In genomic region chr3:194212021-194212868, GRCh38 we compare ENCODE assay signal across 22 cellular contexts.
A peak's percentile ranks its signal among the peaks of the same experiment; 100 is the strongest.
DNase-seq lines count a peak whose midpoint lies in the region; ATAC-seq and TF ChIP-seq lines count a peak whose summit lies in the region.
"Had no signal": no experiment of that assay in that cellular context is flagged by ENCODE, and none has a peak within 500 bp of the region (broad histone marks: within the 10 kb centered on the region; RNA-seq: fewer than 3 reads in every experiment).

No MANE protein-coding gene starts in this region.

- 64 to 67% methylated on average over 14 of the region's 14 CpGs for WGBS in sigmoid colon, 2 donors

- TF ChIP-seq POLR2A in sigmoid colon (IDR thresholded peaks at IDR 0.05) (no peak), uterus (IDR thresholded peaks at IDR 0.05) (no peak)

- H3K27ac Mint-ChIP-seq in WTC11 = peak overlapping the region; percentile 99
- H3K27ac Mint-ChIP-seq: activated naive CD8-positive, alpha-beta T cell treated with anti-CD3 and anti-CD28 coated beads for 36 hours; immature natural killer cell; naive thymus-derived CD4-positive, alpha-beta T cell; T-helper 2 cell treated with Interferon-gamma antibody and Interleukin-4, amounts not matched to agents 5 μg/mL and 100 μg/mL, for 36 hours had no signal

- H3K36me3 ChIP-seq in iPS-20b (ENCODE audit: insufficient read depth, low read depth, low read length) = no peaks in the 10 kb centered on the region
- no peaks in the 10 kb centered on the region for H3K36me3 ChIP-seq in sigmoid colon
- H3K36me3 ChIP-seq in A673 (ENCODE audit: insufficient read depth, low read length, poor library complexity, severe bottlenecking) = no peaks in the 10 kb centered on the region
- H3K36me3 ChIP-seq in uterus = no peaks in the 10 kb centered on the region
- H3K36me3 ChIP-seq: esophagus muscularis mucosa, MG63 had no signal

- intact Hi-C loops in sigmoid colon (cut with DNase I) (no loop called here), A673 (cut with micrococcal nuclease; ENCODE audit: unreplicated experiment) (no loop called here), uterus (cut with DNase I; ENCODE audit: low total_unique reads) (no loop called here)

- peak overlapping the region; percentile 39 for H3K4me3 Mint-ChIP-seq in WTC11
- H3K4me3 Mint-ChIP-seq: activated naive CD8-positive, alpha-beta T cell treated with anti-CD3 and anti-CD28 coated beads for 36 hours; immature natural killer cell; naive thymus-derived CD4-positive, alpha-beta T cell; T-helper 2 cell treated with Interferon-gamma antibody and Interleukin-4, amounts not matched to agents 5 μg/mL and 100 μg/mL, for 36 hours had no signal

- H3K4me1 Mint-ChIP-seq in WTC11 = peaks cover 54% of the 10 kb centered on the region
- H3K4me1 Mint-ChIP-seq: activated naive CD8-positive, alpha-beta T cell treated with anti-CD3 and anti-CD28 coated beads for 36 hours; immature natural killer cell had no signal

- H3K27ac ChIP-seq in iPS-20b (ENCODE audit: low read length) = peak overlapping the region; percentile 64
- no peak overlapping the region for H3K27ac ChIP-seq in sigmoid colon
- H3K27ac ChIP-seq in A673 (ENCODE audit: low read depth, low read length, poor library complexity, severe bottlenecking) = no peak overlapping the region
- no peak overlapping the region for H3K27ac ChIP-seq in uterus
- H3K27ac ChIP-seq: 22Rv1, dorsolateral prefrontal cortex, esophagus muscularis mucosa had no signal

- TF ChIP-seq CTCF in WTC11 (IDR thresholded peaks at IDR 0.05) (no peak), sigmoid colon (IDR thresholded peaks at IDR 0.05) (no peak), A673 (conservative IDR thresholded peaks at IDR 0.05; ENCODE audit: low read depth, low read length) (no peak), uterus (IDR thresholded peaks at IDR 0.05) (no peak)

- CTCF ChIA-PET in WTC11 (lab: Charles Lee) = no interaction called here
- CTCF ChIA-PET in A673 (lab: Charles Lee) = no interaction called here

- H3K27me3 Mint-ChIP-seq in WTC11 (ENCODE audit: low read depth) = no peaks in the 10 kb centered on the region

- peak overlapping the region; percentile 77 for H3K9ac ChIP-seq in iPS-20b (ENCODE audit: low read depth, low read length)

- no peak for TF ChIP-seq EP300 in sigmoid colon (IDR thresholded peaks at IDR 0.05)

- ATAC-seq in WTC11 (peak; percentile 21), GM21717 (IDR thresholded peaks at IDR 0.05; ENCODE audit: unreplicated experiment) (no peak)
- ATAC-seq: HepG2; naive thymus-derived CD4-positive, alpha-beta T cell had no signal

- H3K9me3 Mint-ChIP-seq in WTC11 = no peaks in the 10 kb centered on the region
- H3K9me3 Mint-ChIP-seq: activated naive CD8-positive, alpha-beta T cell treated with anti-CD3 and anti-CD28 coated beads for 36 hours; immature natural killer cell; T-helper 2 cell treated with Interferon-gamma antibody and Interleukin-4, amounts not matched to agents 5 μg/mL and 100 μg/mL, for 36 hours had no signal

- H3K9me3 ChIP-seq in iPS-20b (ENCODE audit: insufficient read depth, low read depth, low read length) = no peaks in the 10 kb centered on the region
- no peaks in the 10 kb centered on the region for H3K9me3 ChIP-seq in sigmoid colon
- H3K9me3 ChIP-seq in A673 (ENCODE audit: low read depth, low read length, poor library complexity, severe bottlenecking) = no peaks in the 10 kb centered on the region
- H3K9me3 ChIP-seq in uterus = no peaks in the 10 kb centered on the region
- H3K9me3 ChIP-seq: esophagus muscularis mucosa, MG63 had no signal

- peak overlapping the region; percentile 50; the same call in 1 of the 2 replicates for H3K4me3 ChIP-seq in iPS-20b (ENCODE audit: low read length)
- H3K4me3 ChIP-seq in sigmoid colon = no peak overlapping the region
- H3K4me3 ChIP-seq in A673 (ENCODE audit: low read depth, low read length, poor library complexity, severe bottlenecking) = no peak overlapping the region
- no peak overlapping the region for H3K4me3 ChIP-seq in uterus
- H3K4me3 ChIP-seq: dorsolateral prefrontal cortex, esophagus muscularis mucosa, MG63 had no signal

- H3K27me3 ChIP-seq in iPS-20b (ENCODE audit: insufficient read depth, low read length) (no peaks in the 10 kb centered on the region; the same call in 1 of the 2 replicates), sigmoid colon (no peaks in the 10 kb centered on the region), A673 (replicated peaks; ENCODE audit: insufficient read depth, low read depth, low read length, poor library complexity) (no peaks in the 10 kb centered on the region), uterus (no peaks in the 10 kb centered on the region)
- H3K27me3 ChIP-seq: esophagus muscularis mucosa, MG63 had no signal

- DNase-seq in NCI-H1417 (lab: John Stamatoyannopoulos, UW) = peak in 2 of 3 experiments; percentile 27 to 60
- DNase-seq in NCI-H1417 treated with DMSO at 0.1 percent for 48 hours (lab: John Stamatoyannopoulos, UW) = no peak
- DNase-seq in WTC11 (ENCODE audit: low spot score) = no peak
- peak; percentile 28 for DNase-seq in sigmoid colon
- DNase-seq in A673 (ENCODE audit: low spot score) = no peak
- no peak for DNase-seq in uterus
- DNase-seq: activated CD8-positive, alpha-beta memory T cell treated with anti-CD3 and anti-CD28 coated beads for 24 hours; activated naive CD8-positive, alpha-beta T cell treated with anti-CD3 and anti-CD28 coated beads for 36 hours; dorsolateral prefrontal cortex; immature natural killer cell; MG63; naive thymus-derived CD4-positive, alpha-beta T cell; NCI-H187; NCI-H524; SIG-M5; stimulated activated CD4-positive, alpha-beta T cell treated with anti-CD3 and anti-CD28 coated beads, Interleukin-12 subunit alpha, Interleukin-12 subunit beta, amount 100 ng/mL, for 4 hours had no signal

- H3K4me1 ChIP-seq in iPS-20b (ENCODE audit: insufficient read depth, low read length) (peaks cover 30% of the 10 kb centered on the region; the same call in 1 of the 2 replicates), sigmoid colon (peaks cover 0 to 16% (median 11%) of the 10 kb centered on the region in 4 donors), A673 (ENCODE audit: insufficient read depth, low read length, poor library complexity, severe bottlenecking) (peaks cover 10% of the 10 kb centered on the region), uterus (no peaks in the 10 kb centered on the region)

- BruUV-seq in A673 (replicated peaks; lab: Mats Ljungman, UMichigan) = no TSS peak

- no peaks in the 10 kb centered on the region for H3K36me3 Mint-ChIP-seq in WTC11
- H3K36me3 Mint-ChIP-seq: activated naive CD8-positive, alpha-beta T cell treated with anti-CD3 and anti-CD28 coated beads for 36 hours; immature natural killer cell; naive thymus-derived CD4-positive, alpha-beta T cell had no signal

- POLR2A ChIA-PET in WTC11 (lab: Charles Lee) = no interaction called here
- POLR2A ChIA-PET in A673 (lab: Charles Lee; ENCODE audit: low non-redundant PET) = interaction anchor here (0.6 kb wide), 1 partner anchor 312 kb away, joined by 3 read pairs; no protein-coding TSS in a partner anchor

TF ChIP-seq in WTC11, 78 proteins besides CTCF, POLR2A, EP300 and RAD21:
- TF ChIP-seq SMAD4 (CRISPR knock-in tag; IDR thresholded peaks at IDR 0.05) = no peak
- TF ChIP-seq MLX (CRISPR knock-in tag; IDR thresholded peaks at IDR 0.05) = 0 out of 2 replicates have a peak, but pooled peaks have one; percentile 32
- TF ChIP-seq NFATC4 (CRISPR knock-in tag; IDR thresholded peaks at IDR 0.05) = no peak

Comparison
In these comparisons a context has a peak if more than half of its experiments do, and no peak if none do; other contexts are left out.
1. DNase-seq: peak in NCI-H1417 (2 of 3) and sigmoid colon (single experiment); none in NCI-H1417 treated with DMSO at 0.1 percent for 48 hours (single experiment), WTC11 (single experiment), A673 (single experiment) and uterus (0 of 2).